ENCODE assay signal across 28 cellular contexts in genomic region chr18:78830826-78831225, GRCh38.
"Had no signal": no experiment of that assay in that cellular context is flagged by ENCODE, and none has a peak within 500 bp of the region (broad histone marks: within the 10 kb centered on the region; RNA-seq: fewer than 3 reads in every experiment).

No MANE protein-coding gene starts in this region.

- H3K4me1 Mint-ChIP-seq: stimulated activated memory B cell treated with anti-CD40 and anti-IgM and Interleukin-4, amounts not matched to agents 10 μg/mL and 1 μg/mL and 100 μg/mL, for 72 hours; stimulated activated naive B cell treated with anti-CD40 and anti-IgM and Interleukin-4, amounts not matched to agents 10 μg/mL and 1 μg/mL and 100 μg/mL, for 72 hours; stimulated activated naive CD8-positive, alpha-beta T cell treated with anti-CD3 and anti-CD28 coated beads, Interleukin-15, amount 100 ng/mL, for 72 hours had no signal

- H3K36me3 ChIP-seq: stomach, suprapubic skin, thoracic aorta, thyroid gland, tibial artery, tibial nerve, transverse colon, upper lobe of left lung, upper lobe of right lung, uterus, vagina had no signal

- ATAC-seq: stimulated activated effector memory CD8-positive, alpha-beta T cell treated with anti-CD3 and anti-CD28 coated beads, Interleukin-12 subunit alpha, Interleukin-12 subunit beta, amount 100 ng/mL, for 72 hours; stimulated activated memory B cell treated with anti-CD40 and anti-IgM and Interleukin-4, amounts not matched to agents 10 μg/mL and 1 μg/mL and 100 μg/mL, for 72 hours; stimulated activated naive B cell treated with anti-CD40 and anti-IgM and Interleukin-4, amounts not matched to agents 10 μg/mL and 1 μg/mL and 100 μg/mL, for 72 hours; stimulated activated naive CD8-positive, alpha-beta T cell treated with anti-CD3 and anti-CD28 coated beads, Interleukin-15, amount 100 ng/mL, for 72 hours; stimulated activated naive CD8-positive, alpha-beta T cell treated with anti-CD3 and anti-CD28 coated beads, Interleukin-15, Interleukin-2, amounts not matched to agents 100 U/mL and 50 U/mL, for 24 hours; upper lobe of right lung had no signal

- H3K27ac Mint-ChIP-seq: stimulated activated effector memory CD8-positive, alpha-beta T cell treated with anti-CD3 and anti-CD28 coated beads, Interleukin-12 subunit alpha, Interleukin-12 subunit beta, amount 100 ng/mL, for 72 hours; stimulated activated memory B cell treated with anti-CD40 and anti-IgM and Interleukin-4, amounts not matched to agents 10 μg/mL and 1 μg/mL and 100 μg/mL, for 72 hours; stimulated activated naive B cell treated with anti-CD40 and anti-IgM and Interleukin-4, amounts not matched to agents 10 μg/mL and 1 μg/mL and 100 μg/mL, for 72 hours; stimulated activated naive CD8-positive, alpha-beta T cell treated with anti-CD3 and anti-CD28 coated beads, Interleukin-15, Interleukin-2, amounts not matched to agents 100 ng/mL and 50 ng/mL, for 24 hours; type B pancreatic cell had no signal

- H3K27ac ChIP-seq: stomach, suprapubic skin, testis, thoracic aorta, thyroid gland, tibial artery, tibial nerve, transverse colon, upper lobe of left lung, upper lobe of right lung, uterus, vagina had no signal

- H3K9me3 Mint-ChIP-seq: stimulated activated effector memory CD8-positive, alpha-beta T cell treated with anti-CD3 and anti-CD28 coated beads, Interleukin-12 subunit alpha, Interleukin-12 subunit beta, amount 100 ng/mL, for 72 hours; stimulated activated memory B cell treated with anti-CD40 and anti-IgM and Interleukin-4, amounts not matched to agents 10 μg/mL and 1 μg/mL and 100 μg/mL, for 72 hours; type B pancreatic cell had no signal

- H3K27me3 Mint-ChIP-seq: stimulated activated naive CD8-positive, alpha-beta T cell treated with anti-CD3 and anti-CD28 coated beads, Interleukin-15, Interleukin-2, amounts not matched to agents 100 ng/mL and 50 ng/mL, for 24 hours had no signal

- H3K9me3 ChIP-seq: stomach, suprapubic skin, testis, thoracic aorta, thyroid gland, tibial artery, transverse colon, upper lobe of left lung, upper lobe of right lung, uterus, vagina had no signal

- H3K36me3 Mint-ChIP-seq: stimulated activated effector memory CD8-positive, alpha-beta T cell treated with anti-CD3 and anti-CD28 coated beads, Interleukin-12 subunit alpha, Interleukin-12 subunit beta, amount 100 ng/mL, for 72 hours; stimulated activated memory B cell treated with anti-CD40 and anti-IgM and Interleukin-4, amounts not matched to agents 10 μg/mL and 1 μg/mL and 100 μg/mL, for 72 hours; stimulated activated naive B cell treated with anti-CD40 and anti-IgM and Interleukin-4, amounts not matched to agents 10 μg/mL and 1 μg/mL and 100 μg/mL, for 72 hours; type B pancreatic cell had no signal

- H3K4me1 ChIP-seq: stomach, suprapubic skin, testis, thyroid gland, tibial artery, tibial nerve, transverse colon, upper lobe of left lung, upper lobe of right lung, uterus, vagina had no signal

- H3K4me3 ChIP-seq: stomach, suprapubic skin, testis, thoracic aorta, thyroid gland, tibial artery, tibial nerve, transverse colon, upper lobe of left lung, upper lobe of right lung, uterus, vagina had no signal

- DNase-seq: stimulated activated CD4-positive, alpha-beta T cell treated with anti-CD3 and anti-CD28 coated beads, Interleukin-2, amount 100 ng/mL, for 48 hours; stimulated activated CD4-positive, alpha-beta T cell treated with anti-CD3 and anti-CD28 coated beads, Interleukin-4, amount 100 ng/mL, for 1 hour; stimulated activated CD4-positive, alpha-beta T cell treated with anti-CD3 and anti-CD28 coated beads, Interleukin-4, amount 100 ng/mL, for 24 hours; stimulated activated CD4-positive, alpha-beta T cell treated with anti-CD3 and anti-CD28 coated beads, Interleukin-4, amount 100 ng/mL, for 4 hours; stimulated activated CD8-positive, alpha-beta memory T cell treated with anti-CD3 and anti-CD28 coated beads, Interleukin-4, amount 100 ng/mL, for 48 hours; stimulated activated naive B cell treated with anti-CD40 and anti-IgM and Interleukin-4, amounts not matched to agents 10 μg/mL and 1 μg/mL and 100 μg/mL, for 72 hours; stimulated activated naive CD4-positive, alpha-beta T cell; stimulated activated naive CD4-positive, alpha-beta T cell treated with Interleukin-2 at 50 U/mL for 16 hours; stimulated activated naive CD8-positive, alpha-beta T cell treated with anti-CD3 and anti-CD28 coated beads, Interleukin-15, amount 100 ng/mL, for 72 hours; stimulated activated naive CD8-positive, alpha-beta T cell treated with anti-CD3 and anti-CD28 coated beads, Interleukin-15, Interleukin-2, amounts not matched to agents 100 U/mL and 50 U/mL, for 24 hours; stomach; substantia nigra; testis; thyroid gland; tibial artery; transverse colon; trophoblast cell; upper lobe of right lung; uterus had no signal

- H3K27me3 ChIP-seq: testis, thyroid gland, tibial nerve, upper lobe of left lung, uterus, vagina had no signal

- H3K4me3 Mint-ChIP-seq: stimulated activated effector memory CD8-positive, alpha-beta T cell treated with anti-CD3 and anti-CD28 coated beads, Interleukin-12 subunit alpha, Interleukin-12 subunit beta, amount 100 ng/mL, for 72 hours; stimulated activated memory B cell treated with anti-CD40 and anti-IgM and Interleukin-4, amounts not matched to agents 10 μg/mL and 1 μg/mL and 100 μg/mL, for 72 hours; stimulated activated naive B cell treated with anti-CD40 and anti-IgM and Interleukin-4, amounts not matched to agents 10 μg/mL and 1 μg/mL and 100 μg/mL, for 72 hours; stimulated activated naive CD8-positive, alpha-beta T cell treated with anti-CD3 and anti-CD28 coated beads, Interleukin-15, amount 100 ng/mL, for 72 hours; stimulated activated naive CD8-positive, alpha-beta T cell treated with anti-CD3 and anti-CD28 coated beads, Interleukin-15, Interleukin-2, amounts not matched to agents 100 ng/mL and 50 ng/mL, for 24 hours; type B pancreatic cell had no signal
